Comparison of ENCODE assay signal across 2 cellular contexts in genomic region chr9:14153310-14153720, GRCh38.
TF ChIP-seq lines count a peak whose summit lies in the region.

No MANE protein-coding gene starts in this region.

TF ChIP-seq in GM23338, 12 proteins besides CTCF, POLR2A, EP300 and RAD21 (continued from another document):
- TF ChIP-seq ZNF462 (CRISPR knock-in tag; IDR thresholded peaks at IDR 0.05) = no peak
- TF ChIP-seq ZNF114 (CRISPR knock-in tag; IDR thresholded peaks at IDR 0.05) = no peak
- TF ChIP-seq EZH2phosphoT487 (IDR thresholded peaks at IDR 0.05; ENCODE audit: unreplicated experiment) = no peak
- TF ChIP-seq REST (IDR thresholded peaks at IDR 0.05; ENCODE audit: unreplicated experiment) = no peak
- no peak for TF ChIP-seq CREB1 (CRISPR knock-in tag; IDR thresholded peaks at IDR 0.05; ENCODE audit: low read depth)
TF ChIP-seq in GM23338: peak in this region for 0.

TF ChIP-seq in SK-N-SH, 30 proteins besides CTCF, POLR2A, EP300 and RAD21 (continued from another document):
- TF ChIP-seq MAX (IDR thresholded peaks at IDR 0.05; ENCODE audit: low read depth) = no peak
- TF ChIP-seq IRF3 (IDR thresholded peaks at IDR 0.05; ENCODE audit: low read depth, low read length) = no peak
- no peak for TF ChIP-seq ZBTB33 (IDR thresholded peaks at IDR 0.05; ENCODE audit: borderline replicate concordance, low read depth)
- no peak for TF ChIP-seq YY1 (IDR thresholded peaks at IDR 0.05; ENCODE audit: low read depth)
- TF ChIP-seq TEAD4 (IDR thresholded peaks at IDR 0.05; ENCODE audit: borderline replicate concordance, insufficient read depth) = no peak
- no peak for TF ChIP-seq SMC3 (IDR thresholded peaks at IDR 0.05; ENCODE audit: low read depth, low read length)
- no peak for TF ChIP-seq NFIC (IDR thresholded peaks at IDR 0.05; ENCODE audit: borderline replicate concordance)
TF ChIP-seq in SK-N-SH: peak in this region for 0.
